1 cellular context compared by ENCODE assay signal in genomic region chr9:83034026-83034425, GRCh38.
TF ChIP-seq lines count a peak whose summit lies in the region.

No MANE protein-coding gene starts in this region.

TF ChIP-seq in IMR-90, 13 proteins besides CTCF, POLR2A, EP300 and RAD21 (continued from another document):
- TF ChIP-seq SMC3 (IDR thresholded peaks at IDR 0.05; ENCODE audit: low read depth, low read length) (no peak), FOS (IDR thresholded peaks at IDR 0.05; ENCODE audit: low read depth, low read length) (no peak), CHD1 (IDR thresholded peaks at IDR 0.05; ENCODE audit: low read depth, low read length) (no peak), ELK1 (IDR thresholded peaks at IDR 0.05; ENCODE audit: borderline replicate concordance, low read depth, low read length) (no peak), RFX5 (IDR thresholded peaks at IDR 0.05; ENCODE audit: low read depth, low read length) (no peak), MAFK (IDR thresholded peaks at IDR 0.05; ENCODE audit: low read depth, low read length) (no peak), MXI1 (IDR thresholded peaks at IDR 0.05; ENCODE audit: borderline replicate concordance, low read depth, low read length) (no peak), NFE2L2 (IDR thresholded peaks at IDR 0.05; ENCODE audit: low read depth, low read length) (no peak), CEBPB (IDR thresholded peaks at IDR 0.05; ENCODE audit: low read depth, low read length) (no peak)
